Comparison of ENCODE assay signal across 10 cellular contexts in the genomic region with DNA sequence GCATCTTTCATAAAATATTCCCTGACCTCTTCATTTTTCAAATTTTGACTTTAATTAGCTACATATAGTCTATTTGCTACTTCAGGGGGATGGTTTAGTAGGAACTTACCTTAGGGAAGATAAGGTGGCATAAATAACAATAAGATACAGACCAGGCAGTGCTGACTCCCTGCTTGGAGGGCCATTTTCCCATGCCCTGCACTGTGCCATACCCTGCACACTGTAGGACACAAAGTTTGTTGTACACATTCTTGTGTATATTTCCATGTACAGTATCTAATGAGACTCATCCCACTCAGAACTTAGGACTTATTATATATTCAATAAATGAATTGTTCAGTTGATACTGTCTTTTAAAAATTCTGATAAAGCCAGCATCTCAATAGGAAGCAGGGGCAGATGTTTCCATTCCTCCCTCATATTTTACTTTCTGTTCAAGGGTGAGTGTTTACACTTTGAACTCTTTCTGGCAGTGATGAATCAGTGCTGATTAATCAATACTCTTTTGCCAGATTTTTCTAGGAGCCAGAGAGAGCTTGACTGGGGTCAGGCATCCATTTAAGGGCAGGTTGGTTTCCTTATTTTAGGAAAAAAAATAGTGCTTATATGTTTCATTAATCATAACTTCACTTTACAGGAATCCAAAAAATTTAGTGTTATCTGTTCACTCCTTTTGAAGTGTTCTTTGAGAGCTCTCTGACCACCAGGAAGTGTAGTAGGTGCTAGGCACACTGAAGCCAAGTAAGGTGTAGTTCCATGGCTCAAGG. TPM values are rescaled to one million over a fixed set of nuclear protein-coding genes. Genes with fewer than 3 reads are reported as not detected.
DNase-seq lines count a peak whose midpoint lies in the region; ATAC-seq, FAIRE-seq and TF ChIP-seq lines count a peak whose summit lies in the region.
"Had no signal": no experiment of that assay in that cellular context is flagged by ENCODE, and none has a peak within 500 bp of the region (broad histone marks: within the 10 kb centered on the region; RNA-seq: fewer than 3 reads in every experiment).

No MANE protein-coding gene starts in this region.

- FAIRE-seq in small intestine (lab: Jason Lieb, UNC) = no peak

- no peak overlapping the region for H3K4me3 Mint-ChIP-seq in dendritic cell treated with granulocyte-macrophage colony-stimulating factor and Interleukin-4, amounts not matched to agents 40 ng/mL and 50 ng/mL, for 4 days

- DNase-seq in HT1080 (ENCODE audit: low read depth) (peak; percentile 8), small intestine (peak; percentile 76), globus pallidus (ENCODE audit: low spot score) (no peak), A673 (ENCODE audit: low spot score) (no peak)
- no peak for DNase-seq in activated CD4-positive, alpha-beta T cell treated with anti-CD3 and anti-CD28 coated beads for 48 hours
- DNase-seq: activated CD8-positive, alpha-beta memory T cell treated with anti-CD3 and anti-CD28 coated beads, Interleukin-2, amount 50 U/mL, for 4 hours; NCI-H526 treated with DMSO at 0.1 percent for 48 hours had no signal

- H3K27me3 ChIP-seq in small intestine (ENCODE audit: control insufficient read depth in 2 of 2, insufficient read depth in 2 of 2, low read length in 2 of 2) (no peaks in the 10 kb centered on the region), A673 (replicated peaks; ENCODE audit: insufficient read depth, low read depth, low read length, poor library complexity) (no peaks in the 10 kb centered on the region)

- peaks cover 31% of the 10 kb centered on the region for H3K4me1 Mint-ChIP-seq in dendritic cell treated with granulocyte-macrophage colony-stimulating factor and Interleukin-4, amounts not matched to agents 40 ng/mL and 50 ng/mL, for 4 days (ENCODE audit: low read depth)

- CTCF ChIA-PET in A673 (lab: Charles Lee) = no interaction called here

- intact Hi-C loops in dendritic cell treated with granulocyte-macrophage colony-stimulating factor and Interleukin-4, amounts not matched to agents 40 ng/mL and 50 ng/mL, for 4 days (cut with micrococcal nuclease) = no loop called here
- intact Hi-C loops in A673 (cut with micrococcal nuclease; ENCODE audit: unreplicated experiment) = no loop called here

- H3K9me3 ChIP-seq in small intestine (ENCODE audit: control insufficient read depth, low read depth) (no peaks in the 10 kb centered on the region), A673 (ENCODE audit: low read depth, low read length, poor library complexity, severe bottlenecking) (no peaks in the 10 kb centered on the region)

- no peak overlapping the region for H3K4me3 ChIP-seq in small intestine (ENCODE audit: low read depth in 1 of 2, low read length in 2 of 2)
- H3K4me3 ChIP-seq in A673 (ENCODE audit: low read depth, low read length, poor library complexity, severe bottlenecking) = no peak overlapping the region

- POLR2A ChIA-PET in A673 (lab: Charles Lee; ENCODE audit: low non-redundant PET) = no interaction called here

- ATAC-seq in GM18909 (IDR thresholded peaks at IDR 0.05; ENCODE audit: poor library complexity, unreplicated experiment) (peak; percentile 32), HG02610 (IDR thresholded peaks at IDR 0.05; ENCODE audit: unreplicated experiment) (no peak)

- peak overlapping the region; percentile 44 for H3K27ac Mint-ChIP-seq in dendritic cell treated with granulocyte-macrophage colony-stimulating factor and Interleukin-4, amounts not matched to agents 40 ng/mL and 50 ng/mL, for 4 days

- no peaks in the 10 kb centered on the region for H3K9me3 Mint-ChIP-seq in dendritic cell treated with granulocyte-macrophage colony-stimulating factor and Interleukin-4, amounts not matched to agents 40 ng/mL and 50 ng/mL, for 4 days

- H3K27ac ChIP-seq in small intestine (ENCODE audit: low read depth in 1 of 2, low read length in 1 of 2) (peak overlapping the region; percentile 89 to 94), A673 (ENCODE audit: low read depth, low read length, poor library complexity, severe bottlenecking) (no peak overlapping the region)

- H3K27me3 Mint-ChIP-seq in dendritic cell treated with granulocyte-macrophage colony-stimulating factor and Interleukin-4, amounts not matched to agents 40 ng/mL and 50 ng/mL, for 4 days = no peaks in the 10 kb centered on the region

- peaks cover 5 to 9% of the 10 kb centered on the region in 2 donors for H3K4me1 ChIP-seq in small intestine (ENCODE audit: control insufficient read depth in 2 of 2, insufficient read depth in 1 of 2, low read depth in 1 of 2, low read length in 1 of 2)
- peaks cover 11% of the 10 kb centered on the region for H3K4me1 ChIP-seq in A673 (ENCODE audit: insufficient read depth, low read length, poor library complexity, severe bottlenecking)

- no peaks in the 10 kb centered on the region for H3K36me3 ChIP-seq in small intestine (ENCODE audit: control insufficient read depth in 2 of 2, insufficient read depth in 2 of 2, low read length in 2 of 2)
- no peaks in the 10 kb centered on the region for H3K36me3 ChIP-seq in A673 (ENCODE audit: insufficient read depth, low read length, poor library complexity, severe bottlenecking)

- no TSS peak for BruUV-seq in A673 (replicated peaks; lab: Mats Ljungman, UMichigan)

- TF ChIP-seq CTCF in A673 (conservative IDR thresholded peaks at IDR 0.05; ENCODE audit: low read depth, low read length) = no peak

- H3K36me3 Mint-ChIP-seq in dendritic cell treated with granulocyte-macrophage colony-stimulating factor and Interleukin-4, amounts not matched to agents 40 ng/mL and 50 ng/mL, for 4 days (ENCODE audit: low read depth) = no peaks in the 10 kb centered on the region

RNA-seq across cellular contexts. Expression of a gene that starts 30.6 kb away (rescaled TPM):
- 67.6 and 70.0 TPM in 2 replicates for total RNA-seq in HT1080 (2014; rRNA removed; shearing (Covaris generic))
- 46.2 and 55.0 TPM in 2 replicates for polyA plus RNA-seq in HT1080 (2015; cell fraction: cytosol; rRNA removed)
- 43.0 and 51.1 TPM in 2 replicates for polyA plus RNA-seq in HT1080 (2015; cell fraction: nucleus; rRNA removed)
- polyA plus RNA-seq in small intestine = 10 to 100 TPM in 1 of 3 donors, 1 to 10 TPM in 2; 8.1 to 54.1 (median 8.6) TPM
- 87.8 and 90.4 TPM in 2 replicates for total RNA-seq in A673 (2021)

Comparison
In these comparisons a context has a peak if more than half of its experiments do, and no peak if none do; other contexts are left out.
1. DNase-seq: peak in HT1080 (single experiment) and small intestine (single experiment); none in globus pallidus (single experiment), activated CD4-positive, alpha-beta T cell treated with anti-CD3 and anti-CD28 coated beads for 48 hours (single experiment) and A673 (single experiment).